In genomic region chr2:1584691-1585485, GRCh38 we compare ENCODE assay signal across 22 cellular contexts.
A peak's percentile ranks its signal among the peaks of the same experiment; 100 is the strongest.
DNase-seq lines count a peak whose midpoint lies in the region; ATAC-seq and TF ChIP-seq lines count a peak whose summit lies in the region.
"Had no signal": no experiment of that assay in that cellular context is flagged by ENCODE, and none has a peak within 500 bp of the region (broad histone marks: within the 10 kb centered on the region; RNA-seq: fewer than 3 reads in every experiment).

No MANE protein-coding gene starts in this region.

- H3K9me2 ChIP-seq in GM23338 (ENCODE audit: insufficient read depth) (no peaks in the 10 kb centered on the region), hepatocyte (replicated peaks; ENCODE audit: insufficient read depth) (no peaks in the 10 kb centered on the region)

- ATAC-seq in GM23338 (no peak), RWPE2 (ENCODE audit: low read depth) (peak; percentile 12; the same call in 1 of the 3 replicates), HG03571 (IDR thresholded peaks at IDR 0.05; ENCODE audit: unreplicated experiment) (no peak)
- ATAC-seq: activated CD8-positive, alpha-beta memory T cell treated with anti-CD3 and anti-CD28 coated beads, Interleukin-2, amount 10 ng/mL, durations not matched to agents 7 days and 5 days; gastroesophageal sphincter had no signal

- H3K27ac ChIP-seq in GM23338 (ENCODE audit: low read depth) (no peak overlapping the region), RWPE2 (ENCODE audit: poor library complexity, severe bottlenecking) (no peak overlapping the region), hepatocyte (no peak overlapping the region)
- H3K27ac ChIP-seq: gastroesophageal sphincter, uterus, VCaP had no signal

- peaks cover 5% of the 10 kb centered on the region for H3K27me3 Mint-ChIP-seq in GM23338 (ENCODE audit: insufficient read depth, low read depth, poor library complexity)
- peaks cover 11% of the 10 kb centered on the region for H3K27me3 Mint-ChIP-seq in activated T-cell treated with anti-CD3 and anti-CD28 coated beads, Interleukin-2, amount 50 U/mL, for 24 hours
- H3K27me3 Mint-ChIP-seq: activated CD8-positive, alpha-beta memory T cell treated with anti-CD3 and anti-CD28 coated beads, Interleukin-2, amount 10 ng/mL, durations not matched to agents 7 days and 5 days had no signal

- H3K79me2 ChIP-seq in GM23338 (replicated peaks; ENCODE audit: insufficient read depth) (no peaks in the 10 kb centered on the region), hepatocyte (no peaks in the 10 kb centered on the region)

- H3K4me2 ChIP-seq in GM23338 (no peak overlapping the region), hepatocyte (no peak overlapping the region)

- H3F3A ChIP-seq in GM23338 (replicated peaks; ENCODE audit: low read depth), result no peaks in the 10 kb centered on the region

- H3K4me3 ChIP-seq in GM23338 (no peak overlapping the region), RWPE2 (ENCODE audit: severe bottlenecking) (no peak overlapping the region), hepatocyte (no peak overlapping the region)
- H3K4me3 ChIP-seq: gastroesophageal sphincter, uterus had no signal

- in situ Hi-C loops in ACHN (cut with HindIII; ENCODE audit: low pct_ligation_motif_present, low pct_unique_long_range_greater_than_20kb, low sequenced_read_pairs), result loop anchor here (25.0 kb wide), 1 partner anchor 152 kb away; the partner anchor contains the start of gene PXDN

- TF ChIP-seq CTCF in GM23338 (conservative IDR thresholded peaks at IDR 0.05; ENCODE audit: low read depth in 2 of 2) (no peak), RWPE2 (IDR thresholded peaks at IDR 0.05; ENCODE audit: poor library complexity, severe bottlenecking) (peak; percentile 57), hepatocyte (IDR thresholded peaks at IDR 0.05; ENCODE audit: poor library complexity) (peak; percentile 6)

- no peaks in the 10 kb centered on the region for H3K27me3 ChIP-seq in GM23338 (ENCODE audit: insufficient read depth)
- H3K27me3 ChIP-seq in RWPE2 (ENCODE audit: insufficient read depth, poor library complexity, severe bottlenecking), result no peaks in the 10 kb centered on the region
- no peaks in the 10 kb centered on the region for H3K27me3 ChIP-seq in hepatocyte
- H3K27me3 ChIP-seq: BE2C, uterus had no signal

- DNase-seq in ACHN (peak; percentile 68), GM23338 (ENCODE audit: low spot score) (no peak), RWPE2 (ENCODE audit: low spot score) (peak; percentile 46), hepatocyte (ENCODE audit: low spot score) (no peak), NOMO-1 treated with dmso at 0.1 percent for 144 hours (lab: John Stamatoyannopoulos, UW; ENCODE audit: unreplicated experiment) (no peak), NCI-H226 (no peak)
- DNase-seq in activated T-cell treated with anti-CD3 and anti-CD28 coated beads, Interleukin-2, amount 50 U/mL, for 24 hours, result no peak
- DNase-seq: activated CD8-positive, alpha-beta memory T cell treated with anti-CD3 and anti-CD28 coated beads, Interleukin-2, amount 10 ng/mL, durations not matched to agents 7 days and 5 days; activated naive CD4-positive, alpha-beta T cell; BE2C; central memory CD4-positive, alpha-beta T cell; DMS53; mesendoderm; NCI-H2081 treated with DMSO at 0.1 percent for 48 hours; NK-92 treated with Interleukin-12 subunit alpha and Interleukin-12 subunit beta, amount 100 ng/mL, for 24 hours; nucleus accumbens; small intestine; stimulated activated naive CD4-positive, alpha-beta T cell treated with Interleukin-2 at 50 U/mL for 16 hours; uterus had no signal

- H3K36me3 Mint-ChIP-seq in GM23338 (ENCODE audit: low read depth), result peaks cover 4% of the 10 kb centered on the region; the same call in 2 of the 3 replicates
- H3K36me3 Mint-ChIP-seq in activated T-cell treated with anti-CD3 and anti-CD28 coated beads, Interleukin-2, amount 50 U/mL, for 24 hours (ENCODE audit: low read depth), result no peaks in the 10 kb centered on the region
- H3K36me3 Mint-ChIP-seq: activated CD8-positive, alpha-beta memory T cell treated with anti-CD3 and anti-CD28 coated beads, Interleukin-2, amount 10 ng/mL, durations not matched to agents 7 days and 5 days had no signal

- H2AFZ ChIP-seq in GM23338, result no peak overlapping the region
- H2AFZ ChIP-seq in hepatocyte, result no peak overlapping the region

- H3K36me3 ChIP-seq in GM23338 (ENCODE audit: insufficient read depth), result no peaks in the 10 kb centered on the region
- no peaks in the 10 kb centered on the region for H3K36me3 ChIP-seq in RWPE2 (ENCODE audit: low read depth)
- H3K36me3 ChIP-seq in hepatocyte (replicated peaks; ENCODE audit: insufficient read depth, low read depth), result no peaks in the 10 kb centered on the region
- H3K36me3 ChIP-seq: BE2C, gastroesophageal sphincter, uterus had no signal

- H3K9me3 ChIP-seq in RWPE2 (ENCODE audit: severe bottlenecking) (no peaks in the 10 kb centered on the region), hepatocyte (ENCODE audit: low read depth) (no peaks in the 10 kb centered on the region)
- H3K9me3 ChIP-seq: BE2C, gastroesophageal sphincter, uterus had no signal

- no peak overlapping the region for H3K27ac Mint-ChIP-seq in GM23338
- no peak overlapping the region for H3K27ac Mint-ChIP-seq in activated T-cell treated with anti-CD3 and anti-CD28 coated beads, Interleukin-2, amount 50 U/mL, for 24 hours
- H3K27ac Mint-ChIP-seq: activated CD8-positive, alpha-beta memory T cell treated with anti-CD3 and anti-CD28 coated beads, Interleukin-2, amount 10 ng/mL, durations not matched to agents 7 days and 5 days had no signal

- H3K4me1 ChIP-seq in GM23338 (ENCODE audit: insufficient read depth) (no peaks in the 10 kb centered on the region), RWPE2 (ENCODE audit: insufficient read depth, poor library complexity, severe bottlenecking) (peaks cover 14% of the 10 kb centered on the region), hepatocyte (ENCODE audit: insufficient read depth) (no peaks in the 10 kb centered on the region)
- H3K4me1 ChIP-seq: BE2C, gastroesophageal sphincter, uterus had no signal

- H3K4me3 Mint-ChIP-seq in GM23338, result no peak overlapping the region
- H3K4me3 Mint-ChIP-seq in activated T-cell treated with anti-CD3 and anti-CD28 coated beads, Interleukin-2, amount 50 U/mL, for 24 hours, result no peak overlapping the region
- H3K4me3 Mint-ChIP-seq: activated CD8-positive, alpha-beta memory T cell treated with anti-CD3 and anti-CD28 coated beads, Interleukin-2, amount 10 ng/mL, durations not matched to agents 7 days and 5 days had no signal

- H3K9me3 Mint-ChIP-seq in GM23338, result no peaks in the 10 kb centered on the region; the same call in 2 of the 3 replicates
- H3K9me3 Mint-ChIP-seq in activated T-cell treated with anti-CD3 and anti-CD28 coated beads, Interleukin-2, amount 50 U/mL, for 24 hours, result no peaks in the 10 kb centered on the region

- H4K20me1 ChIP-seq in GM23338 (replicated peaks; ENCODE audit: insufficient read depth), result no peaks in the 10 kb centered on the region
- no peaks in the 10 kb centered on the region for H4K20me1 ChIP-seq in hepatocyte (ENCODE audit: insufficient read depth, poor library complexity, severe bottlenecking)

- WGBS in hepatocyte (ENCODE audit: low lambda C conversion rate, missing lambda C conversion rate), result 84% methylated on average over 18 of the region's 18 CpGs

- H3K4me1 Mint-ChIP-seq in GM23338, result peaks cover 13% of the 10 kb centered on the region
- no peaks in the 10 kb centered on the region for H3K4me1 Mint-ChIP-seq in activated T-cell treated with anti-CD3 and anti-CD28 coated beads, Interleukin-2, amount 50 U/mL, for 24 hours (ENCODE audit: low read depth)
- H3K4me1 Mint-ChIP-seq: activated CD8-positive, alpha-beta memory T cell treated with anti-CD3 and anti-CD28 coated beads, Interleukin-2, amount 10 ng/mL, durations not matched to agents 7 days and 5 days had no signal

TF ChIP-seq in GM23338, 12 proteins besides CTCF, POLR2A, EP300 and RAD21:
- TF ChIP-seq POLR2AphosphoS5 (IDR thresholded peaks at IDR 0.05; ENCODE audit: low read depth), result no peak
- no peak for TF ChIP-seq JUNB (IDR thresholded peaks at IDR 0.05; ENCODE audit: unreplicated experiment)
- peak; percentile 62 for TF ChIP-seq ZNF331 (CRISPR knock-in tag; IDR thresholded peaks at IDR 0.05; ENCODE audit: low read depth)
- no peak for TF ChIP-seq REST (IDR thresholded peaks at IDR 0.05; ENCODE audit: unreplicated experiment)
- no peak for TF ChIP-seq EZH2 (IDR thresholded peaks at IDR 0.05; ENCODE audit: low read depth, unreplicated experiment)
- TF ChIP-seq ETS1 (IDR thresholded peaks at IDR 0.05), result no peak
- TF ChIP-seq STAT1 (IDR thresholded peaks at IDR 0.05; ENCODE audit: unreplicated experiment), result no peak

Comparison
In these comparisons a context has a peak if more than half of its experiments do, and no peak if none do; other contexts are left out.
1. DNase-seq: peak in ACHN (single experiment) and RWPE2 (single experiment); none in GM23338 (single experiment), hepatocyte (single experiment), NOMO-1 treated with dmso at 0.1 percent for 144 hours (single experiment), NCI-H226 (single experiment) and activated T-cell treated with anti-CD3 and anti-CD28 coated beads, Interleukin-2, amount 50 U/mL, for 24 hours (single experiment).
2. CTCF ChIP-seq: peak in RWPE2 (single experiment) and hepatocyte (single experiment); none in GM23338 (0 of 2).